10 cellular contexts compared by ENCODE assay signal in the genomic region with DNA sequence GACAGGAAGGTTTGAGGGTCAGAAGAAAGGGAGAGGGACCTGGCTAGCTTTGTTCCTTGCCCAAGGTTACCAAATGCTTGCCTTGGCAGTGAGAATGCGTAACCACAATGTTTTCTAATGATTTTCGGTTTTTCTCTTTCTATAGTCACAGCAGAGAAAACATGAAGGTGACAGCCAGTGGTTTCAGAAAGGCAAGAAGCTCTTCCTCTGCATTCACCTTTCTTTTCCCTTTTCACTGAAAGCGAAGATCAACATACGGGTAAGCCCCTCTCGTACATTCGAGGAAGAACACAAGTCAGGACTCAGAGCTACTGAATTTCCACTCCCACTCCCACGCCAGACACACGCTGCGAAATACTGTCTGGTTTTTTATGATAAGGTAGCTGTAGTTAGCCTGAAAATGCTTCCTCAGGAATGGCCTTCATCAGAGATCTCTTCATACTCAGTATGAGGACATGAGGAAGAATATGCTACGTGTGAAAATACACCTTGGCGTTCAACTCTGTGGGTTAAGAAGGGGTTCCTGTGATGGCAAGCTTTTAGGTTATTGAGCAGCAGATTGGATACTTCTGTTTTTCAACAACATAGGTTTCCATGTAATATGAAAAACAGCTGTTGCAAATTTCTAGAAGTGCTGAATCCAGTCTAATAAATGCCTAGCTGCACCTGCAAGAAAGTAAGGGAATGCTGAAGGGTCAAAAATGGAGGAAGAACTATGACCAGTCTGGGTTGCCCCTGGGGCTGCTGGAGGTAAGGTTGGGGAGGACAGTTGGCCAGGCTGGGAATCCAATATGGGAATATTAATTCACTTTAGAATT.
DNase-seq lines count a peak whose midpoint lies in the region; ATAC-seq and TF ChIP-seq lines count a peak whose summit lies in the region.
"Had no signal": no experiment of that assay in that cellular context is flagged by ENCODE, and none has a peak within 500 bp of the region (broad histone marks: within the 10 kb centered on the region; RNA-seq: fewer than 3 reads in every experiment).

No MANE protein-coding gene starts in this region.

- CTCF ChIA-PET in activated naive CD4-positive, alpha-beta T cell treated with anti-CD3 and anti-CD28 coated beads, Interleukin-2, amount 10 ng/mL, durations not matched to agents 7 days and 5 days (lab: Charles Lee), result interaction anchor here (0.8 to 1.9 kb wide), 2 partner anchors 43 to 1515 kb away, joined by 3 to 7 read pairs; no protein-coding TSS in a partner anchor

- DNase-seq in GM12864 (ENCODE audit: low read depth), result peak; percentile 69
- no peak for DNase-seq in activated naive CD4-positive, alpha-beta T cell treated with anti-CD3 and anti-CD28 coated beads, Interleukin-2, amount 10 ng/mL, durations not matched to agents 7 days and 5 days
- DNase-seq in NCI-H524 (lab: John Stamatoyannopoulos, UW), result no peak
- DNase-seq in glomerular visceral epithelial cell (ENCODE audit: extremely low spot score), result no peak
- DNase-seq: DMS53, Peyer's patch had no signal

- no peak overlapping the region; the same call in 1 of the 2 replicates for H3K4me3 ChIP-seq in GM12864 (ENCODE audit: low read depth, low read length)

- no peak overlapping the region for H3K4me3 Mint-ChIP-seq in activated naive CD4-positive, alpha-beta T cell treated with anti-CD3 and anti-CD28 coated beads, Interleukin-2, amount 10 ng/mL, durations not matched to agents 7 days and 5 days

- no peaks in the 10 kb centered on the region for H3K36me3 Mint-ChIP-seq in activated naive CD4-positive, alpha-beta T cell treated with anti-CD3 and anti-CD28 coated beads, Interleukin-2, amount 10 ng/mL, durations not matched to agents 7 days and 5 days

- H3K27me3 Mint-ChIP-seq in activated naive CD4-positive, alpha-beta T cell treated with anti-CD3 and anti-CD28 coated beads, Interleukin-2, amount 10 ng/mL, durations not matched to agents 7 days and 5 days, result peaks cover 45% of the 10 kb centered on the region

- H3K9me3 Mint-ChIP-seq in activated naive CD4-positive, alpha-beta T cell treated with anti-CD3 and anti-CD28 coated beads, Interleukin-2, amount 10 ng/mL, durations not matched to agents 7 days and 5 days, result peaks cover 17% of the 10 kb centered on the region

- H3K27ac Mint-ChIP-seq in activated naive CD4-positive, alpha-beta T cell treated with anti-CD3 and anti-CD28 coated beads, Interleukin-2, amount 10 ng/mL, durations not matched to agents 7 days and 5 days, result peak overlapping the region; percentile 34

- peaks cover 30% of the 10 kb centered on the region for H3K4me1 Mint-ChIP-seq in activated naive CD4-positive, alpha-beta T cell treated with anti-CD3 and anti-CD28 coated beads, Interleukin-2, amount 10 ng/mL, durations not matched to agents 7 days and 5 days

- ATAC-seq in GM19395 (IDR thresholded peaks at IDR 0.05; ENCODE audit: unreplicated experiment), result peak; percentile 57
- peak; percentile 42 for ATAC-seq in HG03066 (IDR thresholded peaks at IDR 0.05; ENCODE audit: low read depth, unreplicated experiment)
- ATAC-seq in SK-N-SH treated with all-trans-retinoic acid at 6 μM for 48 hours, result no peak
- ATAC-seq in GM18519 (IDR thresholded peaks at IDR 0.05; ENCODE audit: low FRiP score, unreplicated experiment), result no peak

- TF ChIP-seq CTCF in GM12864 (IDR thresholded peaks at IDR 0.05; ENCODE audit: low read depth, low read length, missing control alignments), result no peak

TF ChIP-seq in SK-N-SH treated with all-trans-retinoic acid at 6 μM for 48 hours, 23 proteins besides CTCF, POLR2A, EP300 and RAD21:
- TF ChIP-seq ARNTL (CRISPR knock-in tag; IDR thresholded peaks at IDR 0.05; ENCODE audit: borderline replicate concordance, low read depth), result no peak
- no peak for TF ChIP-seq ZFP30 (CRISPR knock-in tag; IDR thresholded peaks at IDR 0.05)
- no peak for TF ChIP-seq GLIS3 (CRISPR knock-in tag; IDR thresholded peaks at IDR 0.05)
- no peak for TF ChIP-seq CSDC2 (CRISPR knock-in tag; IDR thresholded peaks at IDR 0.05)
- no peak for TF ChIP-seq SNAI2 (CRISPR knock-in tag; IDR thresholded peaks at IDR 0.05)
- no peak for TF ChIP-seq PPARA (CRISPR knock-in tag; IDR thresholded peaks at IDR 0.05; ENCODE audit: borderline replicate concordance)
- TF ChIP-seq, protein P1, sequence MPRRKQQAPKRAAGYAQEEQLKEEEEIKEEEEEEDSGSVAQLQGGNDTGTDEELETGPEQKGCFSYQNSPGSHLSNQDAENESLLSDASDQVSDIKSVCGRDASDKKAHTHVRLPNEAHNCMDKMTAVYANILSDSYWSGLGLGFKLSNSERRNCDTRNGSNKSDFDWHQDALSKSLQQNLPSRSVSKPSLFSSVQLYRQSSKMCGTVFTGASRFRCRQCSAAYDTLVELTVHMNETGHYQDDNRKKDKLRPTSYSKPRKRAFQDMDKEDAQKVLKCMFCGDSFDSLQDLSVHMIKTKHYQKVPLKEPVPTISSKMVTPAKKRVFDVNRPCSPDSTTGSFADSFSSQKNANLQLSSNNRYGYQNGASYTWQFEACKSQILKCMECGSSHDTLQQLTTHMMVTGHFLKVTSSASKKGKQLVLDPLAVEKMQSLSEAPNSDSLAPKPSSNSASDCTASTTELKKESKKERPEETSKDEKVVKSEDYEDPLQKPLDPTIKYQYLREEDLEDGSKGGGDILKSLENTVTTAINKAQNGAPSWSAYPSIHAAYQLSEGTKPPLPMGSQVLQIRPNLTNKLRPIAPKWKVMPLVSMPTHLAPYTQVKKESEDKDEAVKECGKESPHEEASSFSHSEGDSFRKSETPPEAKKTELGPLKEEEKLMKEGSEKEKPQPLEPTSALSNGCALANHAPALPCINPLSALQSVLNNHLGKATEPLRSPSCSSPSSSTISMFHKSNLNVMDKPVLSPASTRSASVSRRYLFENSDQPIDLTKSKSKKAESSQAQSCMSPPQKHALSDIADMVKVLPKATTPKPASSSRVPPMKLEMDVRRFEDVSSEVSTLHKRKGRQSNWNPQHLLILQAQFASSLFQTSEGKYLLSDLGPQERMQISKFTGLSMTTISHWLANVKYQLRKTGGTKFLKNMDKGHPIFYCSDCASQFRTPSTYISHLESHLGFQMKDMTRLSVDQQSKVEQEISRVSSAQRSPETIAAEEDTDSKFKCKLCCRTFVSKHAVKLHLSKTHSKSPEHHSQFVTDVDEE (CRISPR knock-in tag; IDR thresholded peaks at IDR 0.05), result no peak
- TF ChIP-seq ZNF8 (CRISPR knock-in tag; IDR thresholded peaks at IDR 0.05), result no peak
- TF ChIP-seq, protein P2, sequence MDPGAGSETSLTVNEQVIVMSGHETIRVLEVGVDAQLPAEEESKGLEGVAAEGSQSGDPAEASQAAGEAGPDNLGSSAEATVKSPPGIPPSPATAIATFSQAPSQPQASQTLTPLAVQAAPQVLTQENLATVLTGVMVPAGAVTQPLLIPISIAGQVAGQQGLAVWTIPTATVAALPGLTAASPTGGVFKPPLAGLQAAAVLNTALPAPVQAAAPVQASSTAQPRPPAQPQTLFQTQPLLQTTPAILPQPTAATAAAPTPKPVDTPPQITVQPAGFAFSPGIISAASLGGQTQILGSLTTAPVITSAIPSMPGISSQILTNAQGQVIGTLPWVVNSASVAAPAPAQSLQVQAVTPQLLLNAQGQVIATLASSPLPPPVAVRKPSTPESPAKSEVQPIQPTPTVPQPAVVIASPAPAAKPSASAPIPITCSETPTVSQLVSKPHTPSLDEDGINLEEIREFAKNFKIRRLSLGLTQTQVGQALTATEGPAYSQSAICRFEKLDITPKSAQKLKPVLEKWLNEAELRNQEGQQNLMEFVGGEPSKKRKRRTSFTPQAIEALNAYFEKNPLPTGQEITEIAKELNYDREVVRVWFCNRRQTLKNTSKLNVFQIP (CRISPR knock-in tag; IDR thresholded peaks at IDR 0.05; ENCODE audit: borderline replicate concordance, low read depth), result no peak
- TF ChIP-seq, protein P3, sequence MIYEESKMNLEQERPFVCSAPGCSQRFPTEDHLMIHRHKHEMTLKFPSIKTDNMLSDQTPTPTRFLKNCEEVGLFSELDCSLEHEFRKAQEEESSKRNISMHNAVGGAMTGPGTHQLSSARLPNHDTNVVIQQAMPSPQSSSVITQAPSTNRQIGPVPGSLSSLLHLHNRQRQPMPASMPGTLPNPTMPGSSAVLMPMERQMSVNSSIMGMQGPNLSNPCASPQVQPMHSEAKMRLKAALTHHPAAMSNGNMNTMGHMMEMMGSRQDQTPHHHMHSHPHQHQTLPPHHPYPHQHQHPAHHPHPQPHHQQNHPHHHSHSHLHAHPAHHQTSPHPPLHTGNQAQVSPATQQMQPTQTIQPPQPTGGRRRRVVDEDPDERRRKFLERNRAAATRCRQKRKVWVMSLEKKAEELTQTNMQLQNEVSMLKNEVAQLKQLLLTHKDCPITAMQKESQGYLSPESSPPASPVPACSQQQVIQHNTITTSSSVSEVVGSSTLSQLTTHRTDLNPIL (CRISPR knock-in tag; IDR thresholded peaks at IDR 0.05; ENCODE audit: low read depth), result no peak
- no peak for TF ChIP-seq ZNF70 (CRISPR knock-in tag; IDR thresholded peaks at IDR 0.05)
- TF ChIP-seq OSR1 (CRISPR knock-in tag; IDR thresholded peaks at IDR 0.05), result no peak
- TF ChIP-seq ZNF565 (CRISPR knock-in tag; conservative IDR thresholded peaks at IDR 0.05; ENCODE audit: low read depth), result no peak
- no peak for TF ChIP-seq ZFP3 (CRISPR knock-in tag; IDR thresholded peaks at IDR 0.05)
- TF ChIP-seq, protein P4, sequence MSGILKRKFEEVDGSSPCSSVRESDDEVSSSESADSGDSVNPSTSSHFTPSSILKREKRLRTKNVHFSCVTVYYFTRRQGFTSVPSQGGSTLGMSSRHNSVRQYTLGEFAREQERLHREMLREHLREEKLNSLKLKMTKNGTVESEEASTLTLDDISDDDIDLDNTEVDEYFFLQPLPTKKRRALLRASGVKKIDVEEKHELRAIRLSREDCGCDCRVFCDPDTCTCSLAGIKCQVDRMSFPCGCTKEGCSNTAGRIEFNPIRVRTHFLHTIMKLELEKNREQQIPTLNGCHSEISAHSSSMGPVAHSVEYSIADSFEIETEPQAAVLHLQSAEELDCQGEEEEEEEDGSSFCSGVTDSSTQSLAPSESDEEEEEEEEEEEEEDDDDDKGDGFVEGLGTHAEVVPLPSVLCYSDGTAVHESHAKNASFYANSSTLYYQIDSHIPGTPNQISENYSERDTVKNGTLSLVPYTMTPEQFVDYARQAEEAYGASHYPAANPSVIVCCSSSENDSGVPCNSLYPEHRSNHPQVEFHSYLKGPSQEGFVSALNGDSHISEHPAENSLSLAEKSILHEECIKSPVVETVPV (CRISPR knock-in tag; IDR thresholded peaks at IDR 0.05), result no peak
- TF ChIP-seq TCF4 (CRISPR knock-in tag; IDR thresholded peaks at IDR 0.05; ENCODE audit: borderline replicate concordance), result no peak
- TF ChIP-seq ZC3H10 (CRISPR knock-in tag; IDR thresholded peaks at IDR 0.05), result no peak
- TF ChIP-seq BACH2 (CRISPR knock-in tag; IDR thresholded peaks at IDR 0.05; ENCODE audit: borderline replicate concordance), result no peak
- no peak for TF ChIP-seq TOX (CRISPR knock-in tag; IDR thresholded peaks at IDR 0.05; ENCODE audit: borderline replicate concordance)

Comparison
In these comparisons a context has a peak if more than half of its experiments do, and no peak if none do; other contexts are left out.
1. ATAC-seq: peak in GM19395 (single experiment) and HG03066 (single experiment); none in SK-N-SH treated with all-trans-retinoic acid at 6 μM for 48 hours (single experiment) and GM18519 (single experiment).